1 cellular context compared by ENCODE assay signal in genomic region chr5:140700177-140701144, GRCh38.
A peak's percentile ranks its signal among the peaks of the same experiment; 100 is the strongest.
TF ChIP-seq lines count a peak whose summit lies in the region.

ZMAT2 (plus strand) TSS chr5:140700447; CDS start chr5:140700461, 14 bp downstream.

TF ChIP-seq in HepG2, 621 proteins besides CTCF, POLR2A, EP300 and RAD21 (continued from another document and continues in another):
- TF ChIP-seq ZBTB40 (IDR thresholded peaks at IDR 0.05), result no peak
- TF ChIP-seq ZBTB40 (CRISPR knock-in tag; IDR thresholded peaks at IDR 0.05), result peak; percentile 45; the same call in 1 of the 2 replicates
- TF ChIP-seq HNF1A (IDR thresholded peaks at IDR 0.05; ENCODE audit: low read depth), result no peak
- TF ChIP-seq HNF1A (CRISPR knock-in tag; IDR thresholded peaks at IDR 0.05; ENCODE audit: borderline replicate concordance), result no peak
- no peak for TF ChIP-seq KAT2B (IDR thresholded peaks at IDR 0.05; ENCODE audit: borderline replicate concordance, low read depth, low read length)
- no peak for TF ChIP-seq SNAPC4 (CRISPR knock-in tag; IDR thresholded peaks at IDR 0.05)
- no peak for TF ChIP-seq IKZF1 (IDR thresholded peaks at IDR 0.05)
- TF ChIP-seq ELK4 (CRISPR knock-in tag; IDR thresholded peaks at IDR 0.05; ENCODE audit: borderline replicate concordance), result no peak
- no peak; the same call in 1 of the 2 replicates for TF ChIP-seq CREBL2 (CRISPR knock-in tag; IDR thresholded peaks at IDR 0.05; ENCODE audit: borderline replicate concordance)
- no peak for TF ChIP-seq MYPOP (CRISPR knock-in tag; IDR thresholded peaks at IDR 0.05)
- TF ChIP-seq KLF12 (CRISPR knock-in tag; IDR thresholded peaks at IDR 0.05; ENCODE audit: borderline replicate concordance), result no peak
- no peak for TF ChIP-seq PTBP1 (IDR thresholded peaks at IDR 0.05; ENCODE audit: low read depth, low read length, poor library complexity, severe bottlenecking)
- no peak for TF ChIP-seq HMG20B (CRISPR knock-in tag; conservative IDR thresholded peaks at IDR 0.05)
- TF ChIP-seq ZNF646 (CRISPR knock-in tag; IDR thresholded peaks at IDR 0.05), result no peak
- TF ChIP-seq ZNF775 (CRISPR knock-in tag; IDR thresholded peaks at IDR 0.05; ENCODE audit: borderline replicate concordance), result no peak
- TF ChIP-seq NFE2 (CRISPR knock-in tag; IDR thresholded peaks at IDR 0.05), result no peak
- TF ChIP-seq ZBTB20 (CRISPR knock-in tag; IDR thresholded peaks at IDR 0.05; ENCODE audit: borderline replicate concordance, low read depth), result 0 out of 2 replicates have a peak, but pooled peaks have one; percentile 21
